In the genomic region with DNA sequence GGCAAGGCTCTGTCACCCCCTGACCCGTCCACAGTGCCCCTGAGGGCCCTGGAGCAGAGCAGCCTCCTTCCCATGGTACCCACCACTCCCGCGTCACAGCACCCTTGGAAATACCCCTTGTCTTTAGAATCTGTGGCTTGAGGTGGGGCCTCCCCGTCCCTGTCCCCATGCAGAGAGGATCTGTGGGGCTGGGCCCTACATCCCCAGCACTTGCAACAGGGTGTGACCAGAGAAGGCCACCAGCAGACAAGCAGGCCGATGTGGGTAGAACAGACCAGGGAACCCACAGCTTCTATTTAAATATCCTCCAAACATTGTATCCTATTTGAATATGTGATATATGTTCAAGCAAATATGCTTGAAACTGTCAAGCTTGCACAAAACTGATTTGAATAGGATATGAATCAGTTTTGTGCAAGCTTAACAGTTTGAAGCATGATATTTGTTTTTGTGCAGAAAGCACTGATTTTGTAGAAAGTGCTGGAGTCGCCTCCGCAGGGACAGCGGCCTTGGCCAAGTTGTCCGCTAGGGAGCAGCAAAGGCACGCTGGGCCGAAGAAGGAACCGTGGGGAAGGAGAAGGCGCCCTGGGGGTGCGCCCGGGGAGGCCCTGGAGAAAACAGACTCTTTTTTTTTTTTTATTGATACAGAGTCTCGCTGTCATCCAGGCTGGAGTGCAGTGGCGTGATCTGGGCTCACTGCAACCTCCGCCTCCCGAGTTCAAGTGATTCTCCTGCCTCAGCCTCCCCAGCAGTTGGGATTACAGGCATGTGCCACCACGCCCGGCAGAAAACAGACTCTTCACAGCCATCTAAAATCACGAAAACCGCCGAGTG, we compare ENCODE assay signal across 8 cellular contexts. TPM values are rescaled to one million over a fixed set of nuclear protein-coding genes. Genes with fewer than 3 reads are reported as not detected.
DNase-seq lines count a peak whose midpoint lies in the region; FAIRE-seq and TF ChIP-seq lines count a peak whose summit lies in the region.

No MANE protein-coding gene starts in this region.

- H3K27ac Mint-ChIP-seq in chondrocyte (ENCODE audit: unreplicated experiment), result no peak overlapping the region
- H3K27ac Mint-ChIP-seq in type B pancreatic cell, result no peak overlapping the region

- no peaks in the 10 kb centered on the region for H3K4me1 ChIP-seq in mesendoderm (ENCODE audit: control insufficient read depth, low read depth, low read length)

- no peak overlapping the region for H3K27ac ChIP-seq in mesendoderm (ENCODE audit: low read depth, low read length)

- H3K4me1 Mint-ChIP-seq in chondrocyte (ENCODE audit: low read depth), result peaks cover 11% of the 10 kb centered on the region
- peaks cover 4% of the 10 kb centered on the region for H3K4me1 Mint-ChIP-seq in type B pancreatic cell (ENCODE audit: unreplicated experiment)

- no peak overlapping the region for H2BK5ac ChIP-seq in mesendoderm (ENCODE audit: low read length)

- peaks cover 5% of the 10 kb centered on the region for H3K27me3 Mint-ChIP-seq in chondrocyte (ENCODE audit: low read depth)
- peaks cover 9% of the 10 kb centered on the region for H3K27me3 Mint-ChIP-seq in type B pancreatic cell

- H3K9ac ChIP-seq in mesendoderm (ENCODE audit: low read length), result no peak overlapping the region

- H3K79me1 ChIP-seq in mesendoderm (ENCODE audit: low read length), result no peaks in the 10 kb centered on the region

- TF ChIP-seq POLR2A in H54 (IDR thresholded peaks at IDR 0.05; ENCODE audit: low read depth, low read length), result no peak

- H3K9me3 Mint-ChIP-seq in chondrocyte (ENCODE audit: low read depth) (no peaks in the 10 kb centered on the region), type B pancreatic cell (no peaks in the 10 kb centered on the region)

- no CpG with 5 or more reads among the region's 24 CpGs for WGBS in mesendoderm (ENCODE audit: extremely low coverage, insufficient coverage, low lambda C conversion rate)

- no peak overlapping the region for H2BK15ac ChIP-seq in mesendoderm (replicated peaks; ENCODE audit: low read depth)

- H3K36me3 ChIP-seq in mesendoderm (ENCODE audit: control insufficient read depth, insufficient read depth, low read length), result no peaks in the 10 kb centered on the region

- H3K4ac ChIP-seq in mesendoderm (ENCODE audit: low read depth, low read length), result no peak overlapping the region

- no peaks in the 10 kb centered on the region for H3K27me3 ChIP-seq in mesendoderm (ENCODE audit: insufficient read depth, low read length, poor library complexity)

- no peak for FAIRE-seq in H54 (lab: Jason Lieb, UNC)

- no peak overlapping the region for H3K4me3 ChIP-seq in mesendoderm (ENCODE audit: low read length)

- TF ChIP-seq CTCF in chondrocyte (IDR thresholded peaks at IDR 0.05), result peak; percentile 88
- peak; percentile 87 for TF ChIP-seq CTCF in type B pancreatic cell (conservative IDR thresholded peaks at IDR 0.05)

- H3K23ac ChIP-seq in mesendoderm (ENCODE audit: low read length), result no peak overlapping the region

- H3K4me3 Mint-ChIP-seq in chondrocyte (ENCODE audit: unreplicated experiment), result no peak overlapping the region
- H3K4me3 Mint-ChIP-seq in type B pancreatic cell, result peak overlapping the region; percentile 78

- no peak overlapping the region for H4K8ac ChIP-seq in mesendoderm (ENCODE audit: low read depth, low read length)

- H2BK120ac ChIP-seq in mesendoderm (ENCODE audit: low read depth, low read length), result no peak overlapping the region

- H3K36me3 Mint-ChIP-seq in chondrocyte (ENCODE audit: low read depth), result no peaks in the 10 kb centered on the region
- H3K36me3 Mint-ChIP-seq in type B pancreatic cell, result no peaks in the 10 kb centered on the region

- no peak overlapping the region for H3K56ac ChIP-seq in mesendoderm (ENCODE audit: low read length)

- no peaks in the 10 kb centered on the region for H3K79me2 ChIP-seq in mesendoderm (ENCODE audit: control insufficient read depth, insufficient read depth, low read length)

- H4K5ac ChIP-seq in mesendoderm (ENCODE audit: low read length), result no peak overlapping the region

- H3K4me2 ChIP-seq in mesendoderm (ENCODE audit: low read length), result no peak overlapping the region

- peak; percentile 33 for DNase-seq in NCI-H2196 (lab: John Stamatoyannopoulos, UW; ENCODE audit: unreplicated experiment)
- no peak for DNase-seq in NCI-H2196 treated with DMSO at 0.1 percent for 48 hours (lab: John Stamatoyannopoulos, UW; ENCODE audit: unreplicated experiment)
- peak; percentile 42 for DNase-seq in H54 (ENCODE audit: insufficient read length, low spot score)
- peak; percentile 52 for DNase-seq in RKO (ENCODE audit: low spot score)
- DNase-seq in chondrocyte (ENCODE audit: low spot score), result no peak
- peak; percentile 67 for DNase-seq in mesendoderm
- no peak for DNase-seq in type B pancreatic cell (ENCODE audit: extremely low spot score, unreplicated experiment)
- DNase-seq in GOT3 (lab: John Stamatoyannopoulos, UW), result no peak

- no peak overlapping the region for H2AK5ac ChIP-seq in mesendoderm (ENCODE audit: low read length)

- H3K18ac ChIP-seq in mesendoderm (ENCODE audit: low read length), result no peak overlapping the region

RNA-seq across cellular contexts. Expression of a gene that starts 2.2 kb away (rescaled TPM):
- 0.49 to 0.92 TPM (median 0.89 TPM) in 3 replicates for total RNA-seq in chondrocyte
- 1.6 TPM for polyA plus RNA-seq in mesendoderm (2013, experiment 1 of 2)
- polyA plus RNA-seq in mesendoderm (2013, experiment 2 of 2), result 1.2 TPM
- total RNA-seq in type B pancreatic cell (ENCODE audit: low replicate concordance), result 2.9 and 10.9 TPM in 2 replicates

Comparison
In these comparisons a context has a peak if more than half of its experiments do, and no peak if none do; other contexts are left out.
1. DNase-seq: peak in NCI-H2196 (single experiment), H54 (single experiment), RKO (single experiment) and mesendoderm (single experiment); none in NCI-H2196 treated with DMSO at 0.1 percent for 48 hours (single experiment), chondrocyte (single experiment), type B pancreatic cell (single experiment) and GOT3 (single experiment).